ENCODE assay signal across 18 cellular contexts in genomic region chr6:136740050-136740974, GRCh38. TPM values are rescaled to one million over a fixed set of nuclear protein-coding genes. Genes with fewer than 3 reads are reported as not detected.
DNase-seq lines count a peak whose midpoint lies in the region; ATAC-seq and TF ChIP-seq lines count a peak whose summit lies in the region.
"Had no signal": no experiment of that assay in that cellular context is flagged by ENCODE, and none has a peak within 500 bp of the region (broad histone marks: within the 10 kb centered on the region; RNA-seq: fewer than 3 reads in every experiment).

No MANE protein-coding gene starts in this region.

- no peak for TF ChIP-seq CTCF in AG10803 (conservative IDR thresholded peaks at IDR 0.05; ENCODE audit: low read length)
- TF ChIP-seq CTCF in WI38 (IDR thresholded peaks at IDR 0.05; ENCODE audit: low read depth, low read length), result no peak
- no peak for TF ChIP-seq CTCF in osteocyte (IDR thresholded peaks at IDR 0.05)

- H3K27me3 Mint-ChIP-seq in osteocyte (ENCODE audit: unreplicated experiment), result no peaks in the 10 kb centered on the region
- H3K27me3 Mint-ChIP-seq: effector memory CD8-positive, alpha-beta T cell had no signal

- no peak overlapping the region for H3K4me3 Mint-ChIP-seq in osteocyte (ENCODE audit: unreplicated experiment)
- H3K4me3 Mint-ChIP-seq: effector memory CD8-positive, alpha-beta T cell had no signal

- H3K4me3 ChIP-seq in AG10803 (ENCODE audit: low read length) (no peak overlapping the region), WI38 (ENCODE audit: low read depth, low read length) (peak overlapping the region; percentile 18; the same call in 1 of the 2 replicates)
- H3K4me3 ChIP-seq: HAP-1 had no signal

- peaks cover 10% of the 10 kb centered on the region for H3K4me1 Mint-ChIP-seq in osteocyte (ENCODE audit: unreplicated experiment)

- peaks cover 4% of the 10 kb centered on the region for H3K9me3 Mint-ChIP-seq in osteocyte (ENCODE audit: unreplicated experiment)
- H3K9me3 Mint-ChIP-seq: effector memory CD8-positive, alpha-beta T cell had no signal

- no peaks in the 10 kb centered on the region for H3K36me3 Mint-ChIP-seq in osteocyte (ENCODE audit: unreplicated experiment)
- H3K36me3 Mint-ChIP-seq: brain had no signal

- ATAC-seq in HG03159 (IDR thresholded peaks at IDR 0.05; ENCODE audit: unreplicated experiment) (no peak), GM18873 (IDR thresholded peaks at IDR 0.05; ENCODE audit: low FRiP score, unreplicated experiment) (no peak)
- ATAC-seq: effector memory CD8-positive, alpha-beta T cell had no signal

- DNase-seq in AG10803 (ENCODE audit: low read depth) (peak; percentile 9), fibroblast of gingiva (ENCODE audit: low read depth) (peak; percentile 24), osteocyte (ENCODE audit: extremely low spot score, unreplicated experiment) (no peak), ureter (ENCODE audit: low spot score) (no peak), NCI-H345 (lab: John Stamatoyannopoulos, UW) (no peak)
- DNase-seq: DMS153; effector memory CD8-positive, alpha-beta T cell; glutamatergic neuron; NCI-H1436; NCI-H510A treated with DMSO at 0.1 percent for 48 hours; retina; stimulated activated CD4-positive, alpha-beta T cell treated with anti-CD3 and anti-CD28 coated beads, Interleukin-4, amount 100 ng/mL, for 1 hour; SW 1271 had no signal

- H3K27ac Mint-ChIP-seq in osteocyte (ENCODE audit: unreplicated experiment), result peak overlapping the region; percentile 32

RNA-seq across cellular contexts. Expression of gene MAP3K5, which starts 52.0 kb away (rescaled TPM):
- total RNA-seq in osteocyte, result 1.3 and 1.6 TPM in 2 replicates
- 54.6 TPM for total RNA-seq in ureter

Comparison
In these comparisons a context has a peak if more than half of its experiments do, and no peak if none do; other contexts are left out.
1. DNase-seq: peak in AG10803 (single experiment) and fibroblast of gingiva (single experiment); none in osteocyte (single experiment), ureter (single experiment) and NCI-H345 (single experiment).
2. RNA of gene MAP3K5, which starts 52.0 kb away (total RNA-seq): 54.6 TPM in ureter (single experiment); 1.3 to 1.6 TPM in osteocyte; every median in the first group is over 10 times any median in the second.